8 cellular contexts compared by ENCODE assay signal in the genomic region with DNA sequence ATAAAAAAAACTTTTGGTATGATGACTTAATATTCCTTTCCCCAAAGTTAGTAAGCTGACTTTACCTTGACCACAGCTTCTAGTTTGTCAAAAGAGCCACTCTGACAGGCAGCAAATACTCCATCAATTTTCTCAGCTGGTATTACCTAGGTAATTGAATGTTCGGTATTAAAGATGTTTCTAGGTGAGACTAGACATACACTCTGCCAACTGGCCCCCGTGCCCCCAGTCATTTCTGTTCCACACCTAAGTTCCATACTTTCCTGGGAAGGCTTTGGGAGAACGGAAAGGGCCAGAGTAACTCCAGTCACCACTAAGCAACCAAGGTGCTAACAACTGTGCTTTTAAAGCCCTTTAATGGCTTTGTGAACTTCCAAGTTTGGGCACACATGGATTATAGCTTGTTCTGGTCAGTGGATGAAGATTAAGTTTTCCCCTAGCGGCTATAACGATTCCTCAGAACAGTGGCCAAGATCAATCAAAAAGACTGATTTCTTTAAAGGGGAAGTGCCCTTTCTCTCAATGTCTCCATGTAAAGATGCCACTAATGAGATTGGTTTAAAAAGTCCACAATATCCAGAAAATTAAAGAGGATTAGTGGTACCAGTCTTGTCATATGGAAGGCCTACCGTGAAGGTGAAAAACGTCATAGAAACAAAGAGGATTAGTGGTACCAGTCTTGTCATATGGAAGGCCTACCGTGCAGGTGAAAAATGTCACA. TPM values are rescaled to one million over a fixed set of nuclear protein-coding genes. Genes with fewer than 3 reads are reported as not detected.
DNase-seq lines count a peak whose midpoint lies in the region; ATAC-seq and TF ChIP-seq lines count a peak whose summit lies in the region.

No MANE protein-coding gene starts in this region.

- H3K9me3 Mint-ChIP-seq in effector memory CD8-positive, alpha-beta T cell, result no peaks in the 10 kb centered on the region

- H3K36me3 ChIP-seq in left ventricle myocardium inferior (peaks cover 65% of the 10 kb centered on the region), ascending aorta (peaks cover 44 to 48% of the 10 kb centered on the region in 2 donors)

- H3K4me3 ChIP-seq in left ventricle myocardium inferior (no peak overlapping the region), ascending aorta (no peak overlapping the region)

- H3K27ac Mint-ChIP-seq in effector memory CD8-positive, alpha-beta T cell, result peak overlapping the region; percentile 73 to 91

- no peaks in the 10 kb centered on the region for H3K9me3 ChIP-seq in left ventricle myocardium inferior (replicated peaks)
- no peaks in the 10 kb centered on the region for H3K9me3 ChIP-seq in ascending aorta

- no peaks in the 10 kb centered on the region for H3K27me3 Mint-ChIP-seq in effector memory CD8-positive, alpha-beta T cell

- intact Hi-C loops in Right ventricle myocardium inferior (cut with DNase I), result no loop called here
- intact Hi-C loops in left ventricle myocardium inferior (cut with micrococcal nuclease), result no loop called here
- intact Hi-C loops in ascending aorta (cut with DNase I), result no loop called here

- DNase-seq in Right ventricle myocardium inferior (ENCODE audit: missing footprints) (no peak), left ventricle myocardium inferior (no peak), RKO (ENCODE audit: low spot score) (peak; percentile 85), NCI-H2196 (lab: John Stamatoyannopoulos, UW; ENCODE audit: unreplicated experiment) (no peak), ascending aorta (ENCODE audit: low spot score in 2 of 2) (no peak)
- DNase-seq in effector memory CD8-positive, alpha-beta T cell, result no peak
- peak; percentile 60 for DNase-seq in stimulated activated CD8-positive, alpha-beta memory T cell treated with anti-CD3 and anti-CD28 coated beads, Interleukin-4, amount 100 ng/mL, for 48 hours

- TF ChIP-seq CTCF in left ventricle myocardium inferior (IDR thresholded peaks at IDR 0.05; ENCODE audit: borderline replicate concordance) (no peak), ascending aorta (IDR thresholded peaks at IDR 0.05) (no peak)

- H3K36me3 Mint-ChIP-seq in effector memory CD8-positive, alpha-beta T cell (ENCODE audit: insufficient read depth), result peaks cover 87% of the 10 kb centered on the region

- H3K4me1 ChIP-seq in left ventricle myocardium inferior (peaks cover 39% of the 10 kb centered on the region), ascending aorta (peaks cover 4 to 26% of the 10 kb centered on the region in 2 donors)

- H3K4me1 Mint-ChIP-seq in effector memory CD8-positive, alpha-beta T cell (ENCODE audit: low read depth in 2 of 2), result peaks cover 32 to 33% of the 10 kb centered on the region in 2 donors

- peak overlapping the region in 1 of 2 donors; percentile 12 for H3K4me3 Mint-ChIP-seq in effector memory CD8-positive, alpha-beta T cell

- H3K27ac ChIP-seq in left ventricle myocardium inferior (replicated peaks), result no peak overlapping the region
- H3K27ac ChIP-seq in ascending aorta, result peak overlapping the region in 1 of 2 donors; percentile 41

- ATAC-seq in Right ventricle myocardium inferior (peak; percentile 22), HG02759 (IDR thresholded peaks at IDR 0.05; ENCODE audit: unreplicated experiment) (no peak)
- ATAC-seq in effector memory CD8-positive, alpha-beta T cell (replicated peaks), result peak; percentile 13

- no peaks in the 10 kb centered on the region for H3K27me3 ChIP-seq in left ventricle myocardium inferior (ENCODE audit: low read depth)
- no peaks in the 10 kb centered on the region for H3K27me3 ChIP-seq in ascending aorta

RNA-seq across cellular contexts. Expression of gene EIF4A2, which starts 7.0 kb away (rescaled TPM):
- total RNA-seq in Right ventricle myocardium inferior (422 TPM), left ventricle myocardium inferior (468 TPM), ascending aorta (260 TPM)

RNA-seq across cellular contexts. Expression of gene RFC4, which starts 15.9 kb away (rescaled TPM):
- 11.1 TPM for total RNA-seq in Right ventricle myocardium inferior
- total RNA-seq in left ventricle myocardium inferior, result 9.6 TPM
- 23.8 TPM for total RNA-seq in ascending aorta

RNA-seq across cellular contexts. Expression of gene ADIPOQ, which starts 52.1 kb away (rescaled TPM):
- total RNA-seq in Right ventricle myocardium inferior (19.3 TPM), left ventricle myocardium inferior (0.69 TPM), ascending aorta (8.2 TPM)

Comparison
In these comparisons a context has a peak if more than half of its experiments do, and no peak if none do; other contexts are left out.
1. DNase-seq: peak in RKO (single experiment) and stimulated activated CD8-positive, alpha-beta memory T cell treated with anti-CD3 and anti-CD28 coated beads, Interleukin-4, amount 100 ng/mL, for 48 hours (single experiment); none in Right ventricle myocardium inferior (single experiment), left ventricle myocardium inferior (single experiment), effector memory CD8-positive, alpha-beta T cell (0 of 3), NCI-H2196 (single experiment) and ascending aorta (0 of 2).